Comparison of ENCODE assay signal across 15 cellular contexts in genomic region chr1:75394386-75395139, GRCh38.
DNase-seq lines count a peak whose midpoint lies in the region; ATAC-seq, FAIRE-seq and TF ChIP-seq lines count a peak whose summit lies in the region.
"Had no signal": no experiment of that assay in that cellular context is flagged by ENCODE, and none has a peak within 500 bp of the region (broad histone marks: within the 10 kb centered on the region; RNA-seq: fewer than 3 reads in every experiment).

No MANE protein-coding gene starts in this region.

- TF ChIP-seq POLR2A in GM12878 (IDR thresholded peaks at IDR 0.05; ENCODE audit: low read depth, low read length), result no peak

- no peak for TF ChIP-seq EP300 in GM12878 (IDR thresholded peaks at IDR 0.05; ENCODE audit: borderline replicate concordance in 1 of 2, control insufficient read depth in 1 of 2, low read depth in 2 of 2, low read length in 2 of 2)

- no peak for DNase-seq in GM12878 (ENCODE audit: low read depth, low spot score)
- no peak for DNase-seq in ascending aorta (ENCODE audit: low spot score in 2 of 2)
- DNase-seq in NCI-H2107 treated with DMSO at 0.1 percent for 48 hours (lab: John Stamatoyannopoulos, UW; ENCODE audit: unreplicated experiment), result no peak
- DNase-seq in DMS79 (lab: John Stamatoyannopoulos, UW), result no peak
- no peak for DNase-seq in NCI-H1417 (lab: John Stamatoyannopoulos, UW)
- DNase-seq: activated CD4-positive, alpha-beta T cell treated with anti-CD3 and anti-CD28 coated beads for 4 hours; body of pancreas; endodermal cell; KG1; NCI-H2081 treated with DMSO at 0.1 percent for 48 hours had no signal

- H3K36me3 ChIP-seq in GM12878 (ENCODE audit: control insufficient read depth in 2 of 2, insufficient read depth in 2 of 2, low read length in 1 of 2), result no peaks in the 10 kb centered on the region
- no peaks in the 10 kb centered on the region for H3K36me3 ChIP-seq in ascending aorta
- H3K36me3 ChIP-seq: BLaER1 treated with 17β-estradiol and CSF1 and Interleukin-3, amounts not matched to agents 10 nM and 100 nM had no signal

- FAIRE-seq in GM12878 (lab: Jason Lieb, UNC), result no peak
- FAIRE-seq: G401.6 had no signal

- no peak overlapping the region for H3K4me3 ChIP-seq in GM12878
- no peak overlapping the region for H3K4me3 ChIP-seq in ascending aorta
- H3K4me3 ChIP-seq: BLaER1 treated with 17β-estradiol and CSF1 and Interleukin-3, amounts not matched to agents 10 nM and 100 nM; body of pancreas had no signal

- H3K9ac ChIP-seq in GM12878 (ENCODE audit: control insufficient read depth, insufficient read depth, low read length), result no peak overlapping the region
- H3K9ac ChIP-seq: BLaER1 treated with 17β-estradiol and CSF1 and Interleukin-3, amounts not matched to agents 10 nM and 100 nM had no signal

- no peaks in the 10 kb centered on the region for H3K4me1 ChIP-seq in GM12878 (ENCODE audit: control insufficient read depth, insufficient read depth, low read length)
- no peaks in the 10 kb centered on the region for H3K4me1 ChIP-seq in ascending aorta
- H3K4me1 ChIP-seq: body of pancreas had no signal

- CTCF ChIA-PET in GM12878 (lab: Yijun Ruan, JAX), result no interaction called here

- H2AFZ ChIP-seq in GM12878 (ENCODE audit: control insufficient read depth, low read depth, low read length), result no peak overlapping the region

- TF ChIP-seq RAD21 in GM12878 (IDR thresholded peaks at IDR 0.05; ENCODE audit: insufficient read depth, low read depth, low read length), result no peak

- 39% methylated on average over 3 of the region's 3 CpGs for WGBS in GM12878 (ENCODE audit: insufficient coverage, insufficient replicate concordance, low lambda C conversion rate, missing lambda C conversion rate)

- POLR2A ChIA-PET in GM12878 (lab: Charles Lee), result no interaction called here

- H4K20me1 ChIP-seq in GM12878 (ENCODE audit: control insufficient read depth, insufficient read depth), result no peaks in the 10 kb centered on the region
- H4K20me1 ChIP-seq: BLaER1 treated with 17β-estradiol and CSF1 and Interleukin-3, amounts not matched to agents 10 nM and 100 nM had no signal

- SMC1A ChIA-PET in GM12878 (lab: Charles Lee; ENCODE audit: uncharacterized antibody, unreplicated experiment), result no interaction called here

- TF ChIP-seq CTCF in GM12878 (IDR thresholded peaks at IDR 0.05 in 2 of 3, conservative IDR thresholded peaks at IDR 0.05 in 1 of 3; ENCODE audit: control insufficient read depth in 2 of 3, extremely low read depth in 1 of 3, insufficient read depth in 1 of 3, low read depth in 3 of 3, low read length in 3 of 3), result no peak
- no peak for TF ChIP-seq CTCF in ascending aorta (IDR thresholded peaks at IDR 0.05)

- no peaks in the 10 kb centered on the region for H3K79me2 ChIP-seq in GM12878 (ENCODE audit: control insufficient read depth, insufficient read depth, low read length)

- H3K9me3 ChIP-seq in GM12878 (replicated peaks; ENCODE audit: control insufficient read depth, insufficient read depth, low read length) (no peaks in the 10 kb centered on the region), ascending aorta (peaks cover 0 to 9% of the 10 kb centered on the region in 2 donors)

- H3K4me2 ChIP-seq in GM12878 (ENCODE audit: control insufficient read depth, insufficient read depth), result no peak overlapping the region

- RAD21 ChIA-PET in GM12878 (lab: Charles Lee; ENCODE audit: unreplicated experiment), result no interaction called here

- BruUV-seq in GM12878 (replicated peaks; lab: Mats Ljungman, UMichigan), result no TSS peak

- in situ Hi-C loops in GM12878 (cut with MboI), result no loop called here

- no peak overlapping the region for H3K27ac ChIP-seq in GM12878 (ENCODE audit: control insufficient read depth, insufficient read depth)
- no peak overlapping the region for H3K27ac ChIP-seq in ascending aorta
- H3K27ac ChIP-seq: BLaER1 treated with 17β-estradiol and CSF1 and Interleukin-3, amounts not matched to agents 10 nM and 100 nM; body of pancreas had no signal

- H3K27me3 ChIP-seq in GM12878 (replicated peaks in 1 of 2; ENCODE audit: control insufficient read depth in 2 of 2, insufficient read depth in 2 of 2, low read length in 1 of 2) (no peaks in the 10 kb centered on the region), ascending aorta (no peaks in the 10 kb centered on the region)
- H3K27me3 ChIP-seq: BLaER1 treated with 17β-estradiol and CSF1 and Interleukin-3, amounts not matched to agents 10 nM and 100 nM; body of pancreas had no signal

- intact Hi-C loops in GM12878 (cut with micrococcal nuclease; ENCODE audit: unreplicated experiment) (no loop called here), ascending aorta (cut with DNase I) (no loop called here)

- ATAC-seq in GM18873 (IDR thresholded peaks at IDR 0.05; ENCODE audit: low FRiP score, unreplicated experiment) (peak; percentile 33), GM21737 (IDR thresholded peaks at IDR 0.05; ENCODE audit: unreplicated experiment) (peak; percentile 56), HG03139 (IDR thresholded peaks at IDR 0.05; ENCODE audit: unreplicated experiment) (peak; percentile 66), GM12878 (peak; percentile 44)
- ATAC-seq: body of pancreas had no signal

TF ChIP-seq in GM12878, 131 proteins besides CTCF, POLR2A, EP300 and RAD21:
- TF ChIP-seq SMC3 (IDR thresholded peaks at IDR 0.05; ENCODE audit: borderline replicate concordance, low read length), result no peak
- TF ChIP-seq SPI1 (IDR thresholded peaks at IDR 0.05; ENCODE audit: borderline replicate concordance, insufficient read depth, low read depth, low read length), result peak; percentile 82
TF ChIP-seq in GM12878: peak in this region for 1.
